10 cellular contexts compared by ENCODE assay signal in the genomic region with DNA sequence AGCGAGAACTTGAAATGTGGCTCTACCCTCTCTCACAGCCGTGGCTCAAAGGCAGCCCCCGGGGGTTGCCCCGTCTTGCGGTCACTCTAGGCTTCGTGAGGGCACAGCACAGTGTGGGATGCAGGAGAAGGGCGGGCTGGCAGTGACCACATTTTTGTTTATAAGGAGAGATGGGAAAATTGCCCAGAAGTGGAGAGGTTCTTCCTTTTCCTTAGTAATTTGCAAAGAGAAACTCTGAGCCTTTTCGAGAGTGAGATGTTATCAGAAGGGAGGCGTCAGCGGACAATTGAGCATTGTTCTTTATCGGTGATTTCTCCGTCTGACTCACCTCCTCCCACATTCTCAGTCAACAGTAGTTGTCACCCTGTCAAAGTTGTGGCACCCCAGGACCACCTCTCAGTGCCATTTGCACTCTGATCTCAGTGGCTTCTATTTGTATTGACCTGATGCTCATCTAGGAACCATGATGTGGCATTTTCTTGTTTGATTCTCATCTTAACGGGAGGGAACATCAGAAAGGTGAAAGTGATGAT.
DNase-seq lines count a peak whose midpoint lies in the region; ATAC-seq and TF ChIP-seq lines count a peak whose summit lies in the region.
"Had no signal": no experiment of that assay in that cellular context is flagged by ENCODE, and none has a peak within 500 bp of the region (broad histone marks: within the 10 kb centered on the region; RNA-seq: fewer than 3 reads in every experiment).

No MANE protein-coding gene starts in this region.

- intact Hi-C loops in Caco-2 (cut with micrococcal nuclease; ENCODE audit: unreplicated experiment), result no loop called here
- intact Hi-C loops in HCT116 (cut with micrococcal nuclease), result no loop called here
- intact Hi-C loops in activated CD4-positive, alpha-beta memory T cell treated with anti-CD3 and anti-CD28 coated beads for 36 hours (cut with micrococcal nuclease), result loop anchor here (5.0 kb wide), 1 partner anchor 161 kb away; the partner anchor contains the start of gene LIPG
- intact Hi-C loops in right lobe of liver (cut with DNase I), result no loop called here

- H3K9me3 ChIP-seq in Caco-2 (no peaks in the 10 kb centered on the region), HCT116 (ENCODE audit: control insufficient read depth in 1 of 2, insufficient read depth in 1 of 2, low read depth in 1 of 2, low read length in 2 of 2) (no peaks in the 10 kb centered on the region), right lobe of liver (no peaks in the 10 kb centered on the region)
- H3K9me3 ChIP-seq: neutrophil had no signal

- TF ChIP-seq POLR2A in HCT116 (IDR thresholded peaks at IDR 0.05; ENCODE audit: borderline replicate concordance, extremely low read depth, insufficient read depth, insufficient read length), result no peak
- no peak for TF ChIP-seq POLR2A in right lobe of liver (IDR thresholded peaks at IDR 0.05)

- 53% methylated on average over 13 of the region's 13 CpGs for WGBS in right lobe of liver (ENCODE audit: insufficient coverage, low coverage, low lambda C conversion rate, missing lambda C conversion rate)

- H2AFZ ChIP-seq in HCT116 (ENCODE audit: low read depth, low read length, poor library complexity, severe bottlenecking), result peak overlapping the region; percentile 70

- BruUV-seq in Caco-2 (replicated peaks; lab: Mats Ljungman, UMichigan) (no TSS peak), HCT116 (replicated peaks; lab: Mats Ljungman, UMichigan) (no TSS peak)

- H3K79me2 ChIP-seq in HCT116 (ENCODE audit: insufficient read depth, low read length), result no peaks in the 10 kb centered on the region

- peak overlapping the region; percentile 22 for H3K9ac ChIP-seq in HCT116 (ENCODE audit: low read length)

- POLR2A ChIA-PET in Caco-2 (lab: Charles Lee) (no interaction called here), HCT116 (lab: Charles Lee) (interaction anchor here (0.8 to 1.0 kb wide), 2 partner anchors 10 to 236 kb away, joined by 3 read pairs; partner anchors contain the start of gene C18orf32)
- POLR2A ChIA-PET in activated CD4-positive, alpha-beta memory T cell treated with anti-CD3 and anti-CD28 coated beads for 36 hours (lab: Charles Lee), result no interaction called here

- no peak for TF ChIP-seq CTCF in Caco-2 (IDR thresholded peaks at IDR 0.05; ENCODE audit: insufficient read depth in 1 of 2, low read depth in 1 of 2, low read length in 1 of 2, severe bottlenecking in 1 of 2, unreplicated experiment in 1 of 2)
- TF ChIP-seq CTCF in HCT116 (IDR thresholded peaks at IDR 0.05 in 2 of 3, conservative IDR thresholded peaks at IDR 0.05 in 1 of 3; ENCODE audit: borderline replicate concordance in 1 of 3, insufficient read depth in 1 of 3, low read depth in 2 of 3, low read length in 2 of 3), result no peak
- TF ChIP-seq CTCF in right lobe of liver (IDR thresholded peaks at IDR 0.05), result no peak

- CTCF ChIA-PET in Caco-2 (lab: Charles Lee), result no interaction called here
- CTCF ChIA-PET in HCT116 (lab: Charles Lee), result no interaction called here
- CTCF ChIA-PET in activated CD4-positive, alpha-beta memory T cell treated with anti-CD3 and anti-CD28 coated beads for 36 hours (lab: Charles Lee), result interaction anchor here (1.0 kb wide), 1 partner anchor 135 kb away, joined by 5 read pairs; no protein-coding TSS in a partner anchor

- RAD21 ChIA-PET in HCT116 (lab: Charles Lee; ENCODE audit: low non-redundant PET in 1 of 2, low total read pairs in 2 of 2, uncharacterized antibody in 2 of 2, unreplicated experiment in 2 of 2), result no interaction called here

- no peaks in the 10 kb centered on the region for H3K27me3 Mint-ChIP-seq in Caco-2 (ENCODE audit: insufficient read depth, unreplicated experiment)
- peaks cover 14% of the 10 kb centered on the region for H3K27me3 Mint-ChIP-seq in activated CD4-positive, alpha-beta memory T cell treated with anti-CD3 and anti-CD28 coated beads for 36 hours

- H3K4me3 ChIP-seq in Caco-2 (ENCODE audit: low read depth, low read length), result no peak overlapping the region
- H3K4me3 ChIP-seq in HCT116 (replicated peaks in 1 of 2; ENCODE audit: low read depth in 1 of 2, low read length in 2 of 2), result peak overlapping the region; percentile 13 to 31
- no peak overlapping the region for H3K4me3 ChIP-seq in right lobe of liver

- no peaks in the 10 kb centered on the region for H3K9me2 ChIP-seq in HCT116 (ENCODE audit: insufficient read depth)

- no peak for TF ChIP-seq RAD21 in HCT116 (IDR thresholded peaks at IDR 0.05; ENCODE audit: low read depth)

- peak; percentile 65 for ATAC-seq in HCT116
- peak; percentile 14 to 64 (median 32) for ATAC-seq in right lobe of liver
- no peak for ATAC-seq in HG02840 (IDR thresholded peaks at IDR 0.05; ENCODE audit: low FRiP score, unreplicated experiment)

- H3K4me1 Mint-ChIP-seq in Caco-2 (ENCODE audit: low read depth, unreplicated experiment), result peaks cover 6% of the 10 kb centered on the region
- peaks cover 10% of the 10 kb centered on the region for H3K4me1 Mint-ChIP-seq in activated CD4-positive, alpha-beta memory T cell treated with anti-CD3 and anti-CD28 coated beads for 36 hours (ENCODE audit: low read depth)

- no peaks in the 10 kb centered on the region for H3K27me3 ChIP-seq in Caco-2 (replicated peaks; ENCODE audit: control insufficient read depth, insufficient read depth, low read length)
- no peaks in the 10 kb centered on the region for H3K27me3 ChIP-seq in HCT116 (ENCODE audit: insufficient read depth, low read length)
- no peaks in the 10 kb centered on the region for H3K27me3 ChIP-seq in right lobe of liver

- H3K36me3 ChIP-seq in Caco-2 (ENCODE audit: control insufficient read depth, insufficient read depth, low read length), result no peaks in the 10 kb centered on the region
- H3K36me3 ChIP-seq in HCT116 (ENCODE audit: control insufficient read depth in 1 of 2, insufficient read depth in 2 of 2, low read length in 2 of 2), result no peaks in the 10 kb centered on the region
- H3K36me3 ChIP-seq in right lobe of liver, result no peaks in the 10 kb centered on the region
- H3K36me3 ChIP-seq: neutrophil had no signal

- H3K4me3 Mint-ChIP-seq in Caco-2 (ENCODE audit: unreplicated experiment), result no peak overlapping the region
- no peak overlapping the region for H3K4me3 Mint-ChIP-seq in activated CD4-positive, alpha-beta memory T cell treated with anti-CD3 and anti-CD28 coated beads for 36 hours

- H3K27ac ChIP-seq in HCT116 (ENCODE audit: low read depth, low read length) (peak overlapping the region; percentile 59), right lobe of liver (peak overlapping the region in 1 of 3 donors; percentile 18)
- H3K27ac ChIP-seq: neutrophil had no signal

- peaks cover 6% of the 10 kb centered on the region for H3K36me3 Mint-ChIP-seq in Caco-2 (ENCODE audit: insufficient read depth, unreplicated experiment)
- no peaks in the 10 kb centered on the region for H3K36me3 Mint-ChIP-seq in activated CD4-positive, alpha-beta memory T cell treated with anti-CD3 and anti-CD28 coated beads for 36 hours

- peak overlapping the region; percentile 65 for H3K4me2 ChIP-seq in HCT116 (ENCODE audit: low read length)

- H4K20me1 ChIP-seq in HCT116 (ENCODE audit: insufficient read depth), result no peaks in the 10 kb centered on the region

- H3K9me3 Mint-ChIP-seq in Caco-2 (ENCODE audit: unreplicated experiment), result no peaks in the 10 kb centered on the region
- H3K9me3 Mint-ChIP-seq in activated CD4-positive, alpha-beta memory T cell treated with anti-CD3 and anti-CD28 coated beads for 36 hours, result no peaks in the 10 kb centered on the region

- peaks cover 56% of the 10 kb centered on the region for H3K4me1 ChIP-seq in Caco-2
- H3K4me1 ChIP-seq in HCT116 (ENCODE audit: control insufficient read depth in 1 of 2, insufficient read depth in 2 of 2, low read length in 2 of 2), result peaks cover 51 to 55% of the 10 kb centered on the region in 2 experiments
- peaks cover 0 to 12% (median 0%) of the 10 kb centered on the region in 4 donors for H3K4me1 ChIP-seq in right lobe of liver

- peak overlapping the region; percentile 63 for H3K27ac Mint-ChIP-seq in Caco-2 (ENCODE audit: unreplicated experiment)
- H3K27ac Mint-ChIP-seq in activated CD4-positive, alpha-beta memory T cell treated with anti-CD3 and anti-CD28 coated beads for 36 hours, result no peak overlapping the region

- peak; percentile 17 to 48 for DNase-seq in Caco-2
- DNase-seq in HCT116 (ENCODE audit: low read depth, low spot score), result peak; percentile 79
- peak; percentile 50 for DNase-seq in activated CD4-positive, alpha-beta memory T cell treated with anti-CD3 and anti-CD28 coated beads for 36 hours
- no peak for DNase-seq in right lobe of liver
- DNase-seq in HuH-7.5 (ENCODE audit: low spot score), result no peak
- no peak for DNase-seq in activated effector memory CD4-positive, alpha-beta T cell treated with anti-CD3 and anti-CD28 coated beads, Interleukin-2, amount 50 U/mL, for 16 hours
- no peak for DNase-seq in NCI-H2227 treated with DMSO at 0.1 percent for 48 hours (lab: John Stamatoyannopoulos, UW)
- DNase-seq: DMS153 had no signal

TF ChIP-seq in HCT116, 20 proteins besides CTCF, POLR2A, EP300 and RAD21:
- TF ChIP-seq FOSL1 (IDR thresholded peaks at IDR 0.05; ENCODE audit: low read depth) (no peak), POLR2AphosphoS5 (IDR thresholded peaks at IDR 0.05; ENCODE audit: low read depth, low read length) (peak; percentile 31)

Comparison
In these comparisons a context has a peak if more than half of its experiments do, and no peak if none do; other contexts are left out.
1. DNase-seq: peak in Caco-2 (2 of 2), HCT116 (single experiment) and activated CD4-positive, alpha-beta memory T cell treated with anti-CD3 and anti-CD28 coated beads for 36 hours (single experiment); none in right lobe of liver (0 of 3), HuH-7.5 (single experiment), activated effector memory CD4-positive, alpha-beta T cell treated with anti-CD3 and anti-CD28 coated beads, Interleukin-2, amount 50 U/mL, for 16 hours (single experiment) and NCI-H2227 treated with DMSO at 0.1 percent for 48 hours (single experiment).
2. H3K4me3 ChIP-seq: peak in HCT116 (2 of 2); none in Caco-2 (single experiment) and right lobe of liver (0 of 3).